ENCODE assay signal across 16 cellular contexts in the genomic region with DNA sequence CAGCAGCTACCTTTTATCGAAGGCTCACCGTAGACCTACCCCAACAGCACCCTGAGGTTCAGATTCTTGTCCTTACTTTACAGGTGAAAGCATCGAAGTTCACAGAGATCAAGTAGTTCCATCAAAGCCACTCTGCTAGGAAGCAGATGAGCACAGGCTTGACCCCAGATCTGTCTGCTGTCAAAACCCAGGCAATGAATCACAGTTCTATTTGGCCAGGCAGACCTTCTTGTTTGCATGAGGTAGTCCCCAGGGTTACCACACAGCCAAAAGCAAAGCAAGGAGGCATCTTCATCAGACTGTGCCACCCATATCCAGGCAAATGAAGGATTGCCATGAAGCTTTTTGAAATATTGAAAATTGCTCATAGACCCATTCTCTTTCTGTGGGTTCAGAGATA. TPM values are rescaled to one million over a fixed set of nuclear protein-coding genes. Genes with fewer than 3 reads are reported as not detected.
DNase-seq lines count a peak whose midpoint lies in the region; ATAC-seq and TF ChIP-seq lines count a peak whose summit lies in the region.
"Had no signal": no experiment of that assay in that cellular context is flagged by ENCODE, and none has a peak within 500 bp of the region (broad histone marks: within the 10 kb centered on the region; RNA-seq: fewer than 3 reads in every experiment).

No MANE protein-coding gene starts in this region.

- no peak overlapping the region for H2BK15ac ChIP-seq in mesendoderm (replicated peaks; ENCODE audit: low read depth)

- CTCF ChIA-PET in mammary epithelial cell (lab: Charles Lee; ENCODE audit: low non-redundant PET) = no interaction called here

- H3K36me3 ChIP-seq in mammary epithelial cell (ENCODE audit: insufficient read depth, low read length) = no peaks in the 10 kb centered on the region
- H3K36me3 ChIP-seq in breast epithelium = no peaks in the 10 kb centered on the region
- H3K36me3 ChIP-seq in mesendoderm (ENCODE audit: control insufficient read depth, insufficient read depth, low read length) = no peaks in the 10 kb centered on the region
- no peaks in the 10 kb centered on the region for H3K36me3 ChIP-seq in effector memory CD4-positive, alpha-beta T cell (ENCODE audit: control insufficient read depth, insufficient read depth, low read length)
- H3K36me3 ChIP-seq: SJCRH30 had no signal

- no peaks in the 10 kb centered on the region for H3K9me3 ChIP-seq in mammary epithelial cell (replicated peaks; ENCODE audit: insufficient read depth, low read length)
- H3K9me3 ChIP-seq in breast epithelium = no peaks in the 10 kb centered on the region
- no peaks in the 10 kb centered on the region for H3K9me3 ChIP-seq in effector memory CD4-positive, alpha-beta T cell (ENCODE audit: control insufficient read depth, low read length)
- H3K9me3 ChIP-seq: SJCRH30 had no signal

- H4K5ac ChIP-seq in mesendoderm (ENCODE audit: low read length) = no peak overlapping the region

- DNase-seq in mammary epithelial cell = peak; percentile 11
- no peak for DNase-seq in breast epithelium (ENCODE audit: low spot score in 2 of 2)
- no peak for DNase-seq in foreskin keratinocyte
- no peak for DNase-seq in mesendoderm
- no peak for DNase-seq in NCI-H1694 treated with DMSO at 0.1 percent for 48 hours (lab: John Stamatoyannopoulos, UW)
- DNase-seq in effector memory CD4-positive, alpha-beta T cell = no peak
- DNase-seq in left colon = no peak
- no peak for DNase-seq in stimulated activated naive CD4-positive, alpha-beta T cell treated with Interleukin-2 at 50 U/mL for 16 hours (lab: John Stamatoyannopoulos, UW)
- DNase-seq: C1 segment of cervical spinal cord, DMS 273 treated with DMSO at 0.1 percent for 48 hours, EL, H9, NCI-H187 treated with DMSO at 0.1 percent for 48 hours, NCI-H2171, RPMI8226, SJCRH30 had no signal

- TF ChIP-seq POLR2A in breast epithelium (IDR thresholded peaks at IDR 0.05) = no peak

- H3K4me2 ChIP-seq in mammary epithelial cell (ENCODE audit: insufficient read depth, low read depth, low read length) (no peak overlapping the region), mesendoderm (ENCODE audit: low read length) (no peak overlapping the region)

- H2AFZ ChIP-seq in mammary epithelial cell (ENCODE audit: low read depth, low read length) = no peak overlapping the region

- no peak for TF ChIP-seq CTCF in mammary epithelial cell (conservative IDR thresholded peaks at IDR 0.05 in 1 of 2, IDR thresholded peaks at IDR 0.05 in 1 of 2; ENCODE audit: extremely low read depth in 1 of 2, insufficient read depth in 1 of 2, low read depth in 1 of 2, low read length in 2 of 2)
- TF ChIP-seq CTCF in breast epithelium (IDR thresholded peaks at IDR 0.05) = no peak
- TF ChIP-seq CTCF in foreskin keratinocyte (conservative IDR thresholded peaks at IDR 0.05) = no peak

- no peak overlapping the region for H4K8ac ChIP-seq in mesendoderm (ENCODE audit: low read depth, low read length)

- H3K4me1 ChIP-seq in mammary epithelial cell (ENCODE audit: insufficient read depth, low read length) (peaks cover 4% of the 10 kb centered on the region), breast epithelium (peaks cover 4 to 6% of the 10 kb centered on the region in 2 donors), foreskin keratinocyte (no peaks in the 10 kb centered on the region), mesendoderm (ENCODE audit: control insufficient read depth, low read depth, low read length) (peaks cover 12% of the 10 kb centered on the region)
- H3K4me1 ChIP-seq in effector memory CD4-positive, alpha-beta T cell (ENCODE audit: control insufficient read depth, insufficient read depth, low read length, poor library complexity, severe bottlenecking) = no peaks in the 10 kb centered on the region

- ATAC-seq in foreskin keratinocyte (peak; percentile 33), left colon (no peak)

- H2BK120ac ChIP-seq in mesendoderm (ENCODE audit: low read depth, low read length) = no peak overlapping the region

- BruUV-seq in mammary epithelial cell (replicated peaks; lab: Mats Ljungman, UMichigan) = no TSS peak

- intact Hi-C loops in mammary epithelial cell (cut with micrococcal nuclease) = loop anchor here (1.0 kb wide), 1 partner anchor 146 kb away; no protein-coding TSS in a partner anchor
- intact Hi-C loops in breast epithelium (cut with DNase I; ENCODE audit: low total_unique reads) = no loop called here
- intact Hi-C loops in left colon (cut with DNase I, micrococcal nuclease) = no loop called here

- H2AK5ac ChIP-seq in mesendoderm (ENCODE audit: low read length) = peak overlapping the region; percentile 66

- H3K4me3 ChIP-seq in mammary epithelial cell (replicated peaks in 1 of 3; ENCODE audit: insufficient read depth in 1 of 3, low read depth in 2 of 3, low read length in 3 of 3) (no peak overlapping the region), breast epithelium (no peak overlapping the region), mesendoderm (ENCODE audit: low read length) (no peak overlapping the region)
- no peak overlapping the region for H3K4me3 ChIP-seq in effector memory CD4-positive, alpha-beta T cell (ENCODE audit: insufficient read depth, low read depth, low read length, poor library complexity, severe bottlenecking)
- H3K4me3 ChIP-seq: SJCRH30 had no signal

- 91% methylated on average over 3 of the region's 3 CpGs for WGBS in mammary epithelial cell (ENCODE audit: low coverage, missing lambda C conversion rate)
- WGBS in mesendoderm (ENCODE audit: extremely low coverage, insufficient coverage, low lambda C conversion rate) = 100% methylated on average over 2 of the region's 3 CpGs

- no peak overlapping the region for H3K27ac ChIP-seq in mammary epithelial cell (ENCODE audit: insufficient read depth, low read depth, low read length)
- no peak overlapping the region for H3K27ac ChIP-seq in breast epithelium
- H3K27ac ChIP-seq in foreskin keratinocyte = no peak overlapping the region
- no peak overlapping the region for H3K27ac ChIP-seq in mesendoderm (ENCODE audit: low read depth, low read length)
- H3K27ac ChIP-seq in effector memory CD4-positive, alpha-beta T cell (ENCODE audit: insufficient read depth, low read length, poor library complexity, severe bottlenecking) = no peak overlapping the region
- H3K27ac ChIP-seq: SJCRH30 had no signal

- H3K79me2 ChIP-seq in mammary epithelial cell (ENCODE audit: insufficient read depth, low read length) (no peaks in the 10 kb centered on the region), mesendoderm (ENCODE audit: control insufficient read depth, insufficient read depth, low read length) (no peaks in the 10 kb centered on the region)

- no peak overlapping the region for H3K9ac ChIP-seq in mammary epithelial cell (ENCODE audit: insufficient read depth, low read length)
- no peak overlapping the region for H3K9ac ChIP-seq in mesendoderm (ENCODE audit: low read length)

- no peaks in the 10 kb centered on the region for H3K27me3 ChIP-seq in mammary epithelial cell (ENCODE audit: insufficient read depth, low read length)
- H3K27me3 ChIP-seq in breast epithelium = no peaks in the 10 kb centered on the region
- peaks cover 45% of the 10 kb centered on the region for H3K27me3 ChIP-seq in foreskin keratinocyte
- no peaks in the 10 kb centered on the region for H3K27me3 ChIP-seq in mesendoderm (ENCODE audit: insufficient read depth, low read length, poor library complexity)
- H3K27me3 ChIP-seq in effector memory CD4-positive, alpha-beta T cell (replicated peaks; ENCODE audit: control insufficient read depth, insufficient read depth, low read length, poor library complexity, severe bottlenecking) = peaks cover 4% of the 10 kb centered on the region
- H3K27me3 ChIP-seq: SJCRH30 had no signal

- in situ Hi-C loops in mammary epithelial cell (cut with MboI; ENCODE audit: low sequenced_read_pairs in 2 of 2) = loop anchor here in 1 of 2 donors (10.0 kb wide), 1 partner anchor 146 kb away; no protein-coding TSS in a partner anchor

- H3K23ac ChIP-seq in mesendoderm (ENCODE audit: low read length) = no peak overlapping the region

- H4K20me1 ChIP-seq in mammary epithelial cell (ENCODE audit: insufficient read depth, low read length) = no peaks in the 10 kb centered on the region

- dilution Hi-C loops in mammary epithelial cell (cut with HindIII; ENCODE audit: low sequenced_read_pairs) = no loop called here

- H3K18ac ChIP-seq in mesendoderm (ENCODE audit: low read length) = peak overlapping the region; percentile 20

- peak overlapping the region; percentile 40 for H2BK5ac ChIP-seq in mesendoderm (ENCODE audit: low read length)

- H3K56ac ChIP-seq in mesendoderm (ENCODE audit: low read length) = peak overlapping the region; percentile 9

- H3K4ac ChIP-seq in mesendoderm (ENCODE audit: low read depth, low read length) = no peak overlapping the region

- no peaks in the 10 kb centered on the region for H3K79me1 ChIP-seq in mesendoderm (ENCODE audit: low read length)

RNA-seq across cellular contexts. Expression of gene HES1, which starts 33.0 kb away (rescaled TPM):
- total RNA-seq in mammary epithelial cell (10 to 100 TPM; 33.0 to 74.4 TPM), breast epithelium (100 to 1,000 TPM in 1 of 3 donors, 10 to 100 TPM in 1, 1 to 10 TPM in 1; 6.6 to 110 (median 87.2) TPM), foreskin keratinocyte (35.1 and 42.1 TPM in 2 replicates), left colon (100 to 1,000 TPM in 1 of 2 donors, 10 to 100 TPM in 1; 98.7 to 147 TPM)
- polyA plus RNA-seq in mammary epithelial cell (22.7 TPM), foreskin keratinocyte (28.7 and 32.5 TPM in 2 replicates)
- polyA minus RNA-seq in mammary epithelial cell = 12.6 TPM
- polyA plus RNA-seq in mesendoderm (2013, experiment 1 of 2) = 44.3 TPM
- 42.6 TPM for polyA plus RNA-seq in mesendoderm (2013, experiment 2 of 2)
